ENCODE assay signal across 16 cellular contexts in genomic region chr13:23844132-23844531, GRCh38. TPM values are rescaled to one million over a fixed set of nuclear protein-coding genes. Genes with fewer than 3 reads are reported as not detected.
DNase-seq lines count a peak whose midpoint lies in the region; ATAC-seq and TF ChIP-seq lines count a peak whose summit lies in the region.
"Had no signal": no experiment of that assay in that cellular context is flagged by ENCODE, and none has a peak within 500 bp of the region (broad histone marks: within the 10 kb centered on the region; RNA-seq: fewer than 3 reads in every experiment).

No MANE protein-coding gene starts in this region.

- H3K9ac ChIP-seq in DND-41 (ENCODE audit: low read depth, low read length) (no peak overlapping the region), Loucy (ENCODE audit: low read depth, low read length, poor library complexity, severe bottlenecking) (no peak overlapping the region), neural progenitor cell (no peak overlapping the region)

- H3K27me3 ChIP-seq in DND-41 (ENCODE audit: insufficient read depth, low read length, poor library complexity) (no peaks in the 10 kb centered on the region), Loucy (ENCODE audit: insufficient read depth, low read length, poor library complexity, severe bottlenecking) (no peaks in the 10 kb centered on the region), neural progenitor cell (no peaks in the 10 kb centered on the region)
- H3K27me3 ChIP-seq: BE2C had no signal

- peaks cover 6% of the 10 kb centered on the region for H3K4me1 ChIP-seq in DND-41 (ENCODE audit: insufficient read depth, low read length)
- H3K4me1 ChIP-seq in Loucy (ENCODE audit: insufficient read depth, low read length, poor library complexity, severe bottlenecking): peaks cover 55% of the 10 kb centered on the region
- peaks cover 16% of the 10 kb centered on the region for H3K4me1 ChIP-seq in neural progenitor cell
- H3K4me1 ChIP-seq: BE2C had no signal

- no peaks in the 10 kb centered on the region for H3K79me2 ChIP-seq in DND-41 (ENCODE audit: insufficient read depth, low read length)
- no peaks in the 10 kb centered on the region for H3K79me2 ChIP-seq in Loucy (ENCODE audit: insufficient read depth, low read length)
- no peaks in the 10 kb centered on the region for H3K79me2 ChIP-seq in neural progenitor cell (ENCODE audit: low read depth)

- H3K36me3 ChIP-seq in DND-41 (ENCODE audit: insufficient read depth, low read length) (no peaks in the 10 kb centered on the region), Loucy (ENCODE audit: insufficient read depth, low read length) (no peaks in the 10 kb centered on the region), neural progenitor cell (no peaks in the 10 kb centered on the region)
- H3K36me3 ChIP-seq: BE2C had no signal

- peaks cover 11% of the 10 kb centered on the region for H3K4me1 Mint-ChIP-seq in activated CD4-positive, alpha-beta T cell treated with anti-CD3 and anti-CD28 coated beads, Interleukin-2, amount 10 ng/mL, durations not matched to agents 7 days and 5 days
- H3K4me1 Mint-ChIP-seq in neural progenitor cell: peaks cover 19% of the 10 kb centered on the region

- no peaks in the 10 kb centered on the region for H3K9me3 ChIP-seq in DND-41 (ENCODE audit: insufficient read depth, low read length, severe bottlenecking)
- H3K9me3 ChIP-seq in Loucy (ENCODE audit: insufficient read depth, low read depth, low read length): no peaks in the 10 kb centered on the region
- H3K9me3 ChIP-seq in neural progenitor cell (ENCODE audit: low read depth): no peaks in the 10 kb centered on the region
- H3K9me3 ChIP-seq: BE2C had no signal

- no peak overlapping the region for H3K4me3 Mint-ChIP-seq in activated CD4-positive, alpha-beta T cell treated with anti-CD3 and anti-CD28 coated beads, Interleukin-2, amount 10 ng/mL, durations not matched to agents 7 days and 5 days
- no peak overlapping the region for H3K4me3 Mint-ChIP-seq in neural progenitor cell

- H3K27me3 Mint-ChIP-seq in activated CD4-positive, alpha-beta T cell treated with anti-CD3 and anti-CD28 coated beads, Interleukin-2, amount 10 ng/mL, durations not matched to agents 7 days and 5 days: no peaks in the 10 kb centered on the region
- no peaks in the 10 kb centered on the region for H3K27me3 Mint-ChIP-seq in neural progenitor cell (ENCODE audit: insufficient read depth, low read depth)

- no peaks in the 10 kb centered on the region for H3K9me3 Mint-ChIP-seq in activated CD4-positive, alpha-beta T cell treated with anti-CD3 and anti-CD28 coated beads, Interleukin-2, amount 10 ng/mL, durations not matched to agents 7 days and 5 days
- no peaks in the 10 kb centered on the region for H3K9me3 Mint-ChIP-seq in neural progenitor cell

- H3K4me2 ChIP-seq in DND-41 (ENCODE audit: insufficient read depth, low read length) (no peak overlapping the region), Loucy (ENCODE audit: low read depth, low read length, poor library complexity, severe bottlenecking) (peak overlapping the region; percentile 40), neural progenitor cell (no peak overlapping the region)
- H3K4me2 ChIP-seq: PC-9 had no signal

- H2AFZ ChIP-seq in DND-41 (ENCODE audit: low read depth, low read length) (no peak overlapping the region), Loucy (ENCODE audit: low read length) (0 out of 2 replicates have a peak overlapping the region, but pooled peaks have one; percentile 35), neural progenitor cell (replicated peaks) (no peak overlapping the region)
- H2AFZ ChIP-seq: PC-9 had no signal

- H4K20me1 ChIP-seq in DND-41 (ENCODE audit: insufficient read depth, low read length) (no peaks in the 10 kb centered on the region), Loucy (ENCODE audit: insufficient read depth, low read length, poor library complexity, severe bottlenecking) (no peaks in the 10 kb centered on the region), neural progenitor cell (ENCODE audit: low read depth) (no peaks in the 10 kb centered on the region)

- peak overlapping the region; percentile 7 for H3K27ac Mint-ChIP-seq in activated CD4-positive, alpha-beta T cell treated with anti-CD3 and anti-CD28 coated beads, Interleukin-2, amount 10 ng/mL, durations not matched to agents 7 days and 5 days
- peak overlapping the region; percentile 12 for H3K27ac Mint-ChIP-seq in neural progenitor cell

- TF ChIP-seq CTCF in DND-41 (IDR thresholded peaks at IDR 0.05; ENCODE audit: borderline replicate concordance, extremely low read depth, low read length, poor library complexity, severe bottlenecking): no peak
- TF ChIP-seq CTCF in Loucy (conservative IDR thresholded peaks at IDR 0.05; ENCODE audit: low read length): no peak
- TF ChIP-seq CTCF in neural progenitor cell (IDR thresholded peaks at IDR 0.05): no peak

- H3K36me3 Mint-ChIP-seq in activated CD4-positive, alpha-beta T cell treated with anti-CD3 and anti-CD28 coated beads, Interleukin-2, amount 10 ng/mL, durations not matched to agents 7 days and 5 days (ENCODE audit: low read depth): no peaks in the 10 kb centered on the region
- H3K36me3 Mint-ChIP-seq in neural progenitor cell: peaks cover 7% of the 10 kb centered on the region

- CTCF ChIA-PET in activated CD4-positive, alpha-beta T cell treated with anti-CD3 and anti-CD28 coated beads, Interleukin-2, amount 10 ng/mL, durations not matched to agents 7 days and 5 days (lab: Charles Lee): interaction anchor here (1.0 to 1.2 kb wide), 2 partner anchors 9 to 13 kb away, joined by 3 to 4 read pairs; no protein-coding TSS in a partner anchor

- POLR2A ChIA-PET in activated CD4-positive, alpha-beta T cell treated with anti-CD3 and anti-CD28 coated beads, Interleukin-2, amount 10 ng/mL, durations not matched to agents 7 days and 5 days (lab: Charles Lee): no interaction called here

- H3K9me2 ChIP-seq in Loucy (replicated peaks; ENCODE audit: low read depth, low read length): no peaks in the 10 kb centered on the region

- ATAC-seq in DND-41 (ENCODE audit: insufficient read depth, low read depth): peak; percentile 81
- ATAC-seq: K562 had no signal

- no peak for DNase-seq in activated CD4-positive, alpha-beta T cell treated with anti-CD3 and anti-CD28 coated beads, Interleukin-2, amount 10 ng/mL, durations not matched to agents 7 days and 5 days
- no peak for DNase-seq in activated CD4-positive, alpha-beta T cell treated with anti-CD3 and anti-CD28 coated beads for 4 hours
- DNase-seq in DND-41: peak; percentile 16
- no peak for DNase-seq in neural progenitor cell (ENCODE audit: low spot score)
- DNase-seq in NCI-H1694 treated with DMSO at 0.1 percent for 48 hours (lab: John Stamatoyannopoulos, UW): no peak
- DNase-seq in HUDEP-2 (lab: John Stamatoyannopoulos, UW; ENCODE audit: unreplicated experiment in 76 of 76): no peak
- no peak for DNase-seq in anterior cingulate cortex (lab: John Stamatoyannopoulos, UW)
- DNase-seq: BE2C, H7, NCI-H1417, NCI-H187 treated with DMSO at 0.1 percent for 48 hours, NCI-H345, NCI-H524 treated with DMSO at 0.1 percent for 48 hours had no signal

- H3K4me3 ChIP-seq in DND-41 (ENCODE audit: low read depth in 1 of 2, low read length in 2 of 2): no peak overlapping the region
- no peak overlapping the region for H3K4me3 ChIP-seq in Loucy (ENCODE audit: low read length, poor library complexity, severe bottlenecking)
- no peak overlapping the region for H3K4me3 ChIP-seq in neural progenitor cell
- H3K4me3 ChIP-seq: K562, PC-9 had no signal

- H3K27ac ChIP-seq in DND-41 (ENCODE audit: low read length): no peak overlapping the region
- no peak overlapping the region for H3K27ac ChIP-seq in neural progenitor cell
- H3K27ac ChIP-seq: PC-9 had no signal

- H3F3A ChIP-seq in Loucy (ENCODE audit: low read depth): no peaks in the 10 kb centered on the region; the same call in 1 of the 2 replicates
- no peaks in the 10 kb centered on the region for H3F3A ChIP-seq in neural progenitor cell (ENCODE audit: low read depth)

RNA-seq across cellular contexts. Expression of gene MIPEP, which starts 45.1 kb away (rescaled TPM):
- total RNA-seq in activated CD4-positive, alpha-beta T cell treated with anti-CD3 and anti-CD28 coated beads, Interleukin-2, amount 10 ng/mL, durations not matched to agents 7 days and 5 days: 1 to 10 TPM; 8.2 to 10.0 TPM
- 19.5 and 22.8 TPM in 2 replicates for total RNA-seq in neural progenitor cell (ENCODE audit: low replicate concordance)

RNA-seq across cellular contexts. Expression of gene C1QTNF9B, which starts 53.2 kb away (rescaled TPM):
- total RNA-seq in activated CD4-positive, alpha-beta T cell treated with anti-CD3 and anti-CD28 coated beads, Interleukin-2, amount 10 ng/mL, durations not matched to agents 7 days and 5 days: not detected
- total RNA-seq in neural progenitor cell (ENCODE audit: low replicate concordance): not detected in 2 replicates
- total RNA-seq: H7, PC-9 had no signal
